In genomic region chr18:79496978-79497637, GRCh38 we compare ENCODE assay signal across 9 cellular contexts.
DNase-seq lines count a peak whose midpoint lies in the region; ATAC-seq and TF ChIP-seq lines count a peak whose summit lies in the region.
"Had no signal": no experiment of that assay in that cellular context is flagged by ENCODE, and none has a peak within 500 bp of the region (broad histone marks: within the 10 kb centered on the region; RNA-seq: fewer than 3 reads in every experiment).

No MANE protein-coding gene starts in this region.

- peak in 1 of 2 donors; percentile 16 for DNase-seq in activated naive CD4-positive, alpha-beta T cell treated with anti-CD3 and anti-CD28 coated beads, Interleukin-2, amount 50 U/mL, for 72 hours (ENCODE audit: low spot score in 2 of 2)
- no peak for DNase-seq in activated naive CD4-positive, alpha-beta T cell treated with Interleukin-2 at 50 U/mL for 16 hours
- DNase-seq in SJSA1 (ENCODE audit: low read depth in 1 of 2, low spot score in 2 of 2) (peak; percentile 50 to 58), inferior parietal cortex (ENCODE audit: extremely low spot score) (peak; percentile 40), aorta (peak; percentile 33 to 51), SK-N-SH (no peak), NCI-H2196 treated with DMSO at 0.1 percent for 48 hours (lab: John Stamatoyannopoulos, UW; ENCODE audit: unreplicated experiment) (no peak)
- DNase-seq: DND-41 had no signal

- no peaks in the 10 kb centered on the region for H3K79me2 ChIP-seq in SK-N-SH (ENCODE audit: insufficient read depth)

- no peak overlapping the region for H3K9ac ChIP-seq in SK-N-SH

- no peak overlapping the region for H2AFZ ChIP-seq in SK-N-SH (ENCODE audit: low read depth)

- no peak for ATAC-seq in activated naive CD4-positive, alpha-beta T cell treated with anti-CD3 and anti-CD28 coated beads, Interleukin-2, amount 50 U/mL, for 72 hours
- ATAC-seq in aorta (ENCODE audit: low FRiP score) = no peak
- no peak for ATAC-seq in GM18870 (IDR thresholded peaks at IDR 0.05; ENCODE audit: unreplicated experiment)

- H3K4me1 ChIP-seq in SJSA1 (replicated peaks) (peaks cover 15% of the 10 kb centered on the region), aorta (ENCODE audit: control insufficient read depth in 1 of 2, insufficient read depth in 2 of 2, low read length in 2 of 2) (no peaks in the 10 kb centered on the region), SK-N-SH (ENCODE audit: control insufficient read depth in 1 of 2, insufficient read depth in 2 of 2, low read depth in 1 of 2, low read length in 1 of 2) (no peaks in the 10 kb centered on the region)

- H3K4me3 ChIP-seq in SJSA1 (no peak overlapping the region), aorta (ENCODE audit: low read length in 2 of 2) (no peak overlapping the region), SK-N-SH (ENCODE audit: low read depth in 2 of 2, low read length in 1 of 2) (no peak overlapping the region)

- intact Hi-C loops in aorta (cut with DNase I) = no loop called here

- no peak for TF ChIP-seq RAD21 in SK-N-SH (IDR thresholded peaks at IDR 0.05; ENCODE audit: low read length)

- TF ChIP-seq CTCF in SK-N-SH (IDR thresholded peaks at IDR 0.05) = no peak

- no peaks in the 10 kb centered on the region for H4K20me1 ChIP-seq in SK-N-SH (ENCODE audit: insufficient read depth)

- H3K36me3 ChIP-seq in SJSA1 (no peaks in the 10 kb centered on the region), aorta (ENCODE audit: control insufficient read depth in 1 of 2, insufficient read depth in 2 of 2, low read length in 1 of 2) (no peaks in the 10 kb centered on the region), SK-N-SH (replicated peaks in 1 of 2; ENCODE audit: control insufficient read depth in 1 of 2, insufficient read depth in 2 of 2, low read length in 1 of 2) (peaks cover 0 to 6% of the 10 kb centered on the region in 2 experiments)

- H3F3A ChIP-seq in SK-N-SH (replicated peaks; ENCODE audit: insufficient read depth) = no peaks in the 10 kb centered on the region

- no peak overlapping the region for H3K4me2 ChIP-seq in SK-N-SH

- H3K9me2 ChIP-seq in SK-N-SH = no peaks in the 10 kb centered on the region

- POLR2A ChIA-PET in SK-N-SH (lab: Yijun Ruan, JAX) = no interaction called here

- H3K9me3 Mint-ChIP-seq in activated naive CD4-positive, alpha-beta T cell treated with anti-CD3 and anti-CD28 coated beads, Interleukin-2, amount 50 U/mL, for 72 hours = peaks cover 17 to 38% of the 10 kb centered on the region in 2 donors

- CTCF ChIA-PET in SK-N-SH (lab: Yijun Ruan, JAX) = no interaction called here

- H3K27ac Mint-ChIP-seq in activated naive CD4-positive, alpha-beta T cell treated with anti-CD3 and anti-CD28 coated beads, Interleukin-2, amount 50 U/mL, for 72 hours = peak overlapping the region; percentile 47 to 66

- H3K9me3 ChIP-seq in SJSA1 (replicated peaks) = peaks cover 7% of the 10 kb centered on the region
- H3K9me3 ChIP-seq in aorta (ENCODE audit: control insufficient read depth, low read length) = no peaks in the 10 kb centered on the region
- 0 out of 2 replicates have a peak, but pooled peaks cover 17% of the 10 kb centered on the region for H3K9me3 ChIP-seq in SK-N-SH

- no peak for TF ChIP-seq EP300 in SK-N-SH (IDR thresholded peaks at IDR 0.05; ENCODE audit: borderline replicate concordance in 1 of 2, low read depth in 1 of 2, low read length in 1 of 2)

- peaks cover 44 to 64% of the 10 kb centered on the region in 2 donors for H3K36me3 Mint-ChIP-seq in activated naive CD4-positive, alpha-beta T cell treated with anti-CD3 and anti-CD28 coated beads, Interleukin-2, amount 50 U/mL, for 72 hours

- 84 to 87% methylated on average over 22 of the region's 22 CpGs for WGBS in aorta, 2 donors
- 11% methylated on average over 20 of the region's 22 CpGs for WGBS in SK-N-SH (ENCODE audit: low lambda C conversion rate)

- H3K27ac ChIP-seq in SJSA1 (no peak overlapping the region), aorta (ENCODE audit: low read depth in 1 of 2, low read length in 2 of 2) (no peak overlapping the region), SK-N-SH (ENCODE audit: low read depth in 2 of 2, low read length in 1 of 2) (no peak overlapping the region)

- no peaks in the 10 kb centered on the region for H3K27me3 ChIP-seq in SJSA1 (replicated peaks)
- no peaks in the 10 kb centered on the region for H3K27me3 ChIP-seq in aorta (ENCODE audit: control insufficient read depth in 1 of 2, insufficient read depth in 2 of 2, low read length in 1 of 2)
- peaks cover 21% of the 10 kb centered on the region for H3K27me3 ChIP-seq in SK-N-SH (ENCODE audit: insufficient read depth)

TF ChIP-seq in SK-N-SH, 30 proteins besides CTCF, POLR2A, EP300 and RAD21:
- no peak for TF ChIP-seq USF2 (IDR thresholded peaks at IDR 0.05; ENCODE audit: borderline replicate concordance, low read depth, low read length)
- TF ChIP-seq MEF2A (IDR thresholded peaks at IDR 0.05; ENCODE audit: borderline replicate concordance, low read depth) = no peak
- no peak for TF ChIP-seq RCOR1 (IDR thresholded peaks at IDR 0.05; ENCODE audit: low read length)
- TF ChIP-seq IRF3 (IDR thresholded peaks at IDR 0.05; ENCODE audit: low read depth, low read length) = no peak
- no peak for TF ChIP-seq GATA2 (CRISPR knock-in tag; IDR thresholded peaks at IDR 0.05)
- no peak for TF ChIP-seq EZH2phosphoT487 (IDR thresholded peaks at IDR 0.05; ENCODE audit: borderline replicate concordance, low read depth)
- TF ChIP-seq NRF1 (IDR thresholded peaks at IDR 0.05; ENCODE audit: low read depth, low read length) = no peak
- no peak for TF ChIP-seq ELF1 (IDR thresholded peaks at IDR 0.05)
- TF ChIP-seq TEAD4 (IDR thresholded peaks at IDR 0.05; ENCODE audit: borderline replicate concordance, insufficient read depth) = no peak
- no peak for TF ChIP-seq FOXJ3 (CRISPR knock-in tag; IDR thresholded peaks at IDR 0.05)
TF ChIP-seq in SK-N-SH: peak in this region for 0.

Comparison
In these comparisons a context has a peak if more than half of its experiments do, and no peak if none do; other contexts are left out.
1. DNase-seq: peak in SJSA1 (2 of 2), inferior parietal cortex (single experiment) and aorta (2 of 2); none in activated naive CD4-positive, alpha-beta T cell treated with Interleukin-2 at 50 U/mL for 16 hours (single experiment), SK-N-SH (single experiment) and NCI-H2196 treated with DMSO at 0.1 percent for 48 hours (single experiment).